In genomic region chr12:32106517-32107366, GRCh38 we compare ENCODE assay signal across 8 cellular contexts. TPM values are rescaled to one million over a fixed set of nuclear protein-coding genes. Genes with fewer than 3 reads are reported as not detected.
A peak's percentile ranks its signal among the peaks of the same experiment; 100 is the strongest.
DNase-seq lines count a peak whose midpoint lies in the region; ATAC-seq and TF ChIP-seq lines count a peak whose summit lies in the region.

Gene BICD1 (plus strand): TSS chr12:32106847. CDS start chr12:32107332, 485 bp downstream.

- peaks cover 26% of the 10 kb centered on the region for H3K4me1 Mint-ChIP-seq in activated T-helper 2 cell treated with anti-CD3 and anti-CD28 coated beads, Interferon-gamma antibody, Interleukin-2, Interleukin-4, amounts not matched to agents 10 μg/mL and 5 μg/mL and 100 μg/mL, durations not matched to agents 14 hours and 24 hours and 36 hours (ENCODE audit: low read depth)
- H3K4me1 Mint-ChIP-seq in natural killer cell treated with Interleukin-12 subunit alpha and Interleukin-12 subunit beta and Interleukin-15 and Interleukin-18, amount 100 ng/mL, for 72 hours (ENCODE audit: low read depth in 2 of 2), result peaks cover 26 to 30% of the 10 kb centered on the region in 2 donors

- ATAC-seq in GM21619 (IDR thresholded peaks at IDR 0.05; ENCODE audit: unreplicated experiment), result peak; percentile 76
- ATAC-seq in natural killer cell treated with Interleukin-12 subunit alpha and Interleukin-12 subunit beta and Interleukin-15 and Interleukin-18, amount 100 ng/mL, for 72 hours, result peak; percentile 91 to 96
- ATAC-seq in stimulated activated naive CD8-positive, alpha-beta T cell treated with anti-CD3 and anti-CD28 coated beads, Interleukin-15, Interleukin-2, amounts not matched to agents 100 U/mL and 50 U/mL, for 24 hours, result peak; percentile 92

- no peak for TF ChIP-seq CTCF in fibroblast of mammary gland (conservative IDR thresholded peaks at IDR 0.05; ENCODE audit: control insufficient read depth, insufficient read depth, low read depth, low read length)

- no peaks in the 10 kb centered on the region for H3K36me3 Mint-ChIP-seq in activated T-helper 2 cell treated with anti-CD3 and anti-CD28 coated beads, Interferon-gamma antibody, Interleukin-2, Interleukin-4, amounts not matched to agents 10 μg/mL and 5 μg/mL and 100 μg/mL, durations not matched to agents 14 hours and 24 hours and 36 hours (ENCODE audit: low read depth)
- peaks cover 5% of the 10 kb centered on the region for H3K36me3 Mint-ChIP-seq in natural killer cell treated with Interleukin-12 subunit alpha and Interleukin-12 subunit beta and Interleukin-15 and Interleukin-18, amount 100 ng/mL, for 72 hours

- peak within 1 kb of the TSS; percentile 81 for H3K27ac Mint-ChIP-seq in activated T-helper 2 cell treated with anti-CD3 and anti-CD28 coated beads, Interferon-gamma antibody, Interleukin-2, Interleukin-4, amounts not matched to agents 10 μg/mL and 5 μg/mL and 100 μg/mL, durations not matched to agents 14 hours and 24 hours and 36 hours
- H3K27ac Mint-ChIP-seq in natural killer cell treated with Interleukin-12 subunit alpha and Interleukin-12 subunit beta and Interleukin-15 and Interleukin-18, amount 100 ng/mL, for 72 hours, result peak within 1 kb of the TSS; percentile 76 to 89

- DNase-seq in DMS79 treated with DMSO at 0.1 percent for 48 hours (lab: John Stamatoyannopoulos, UW) (peak; percentile 78), KBM-7 (peak; percentile 87), RPMI8226 (peak; percentile 90), fibroblast of mammary gland (ENCODE audit: low read depth) (peak; percentile 78)
- DNase-seq in activated T-helper 2 cell treated with anti-CD3 and anti-CD28 coated beads, Interferon-gamma antibody, Interleukin-2, Interleukin-4, amounts not matched to agents 10 μg/mL and 5 μg/mL and 100 μg/mL, durations not matched to agents 14 hours and 24 hours and 36 hours (ENCODE audit: low spot score), result peak; percentile 65
- DNase-seq in natural killer cell treated with Interleukin-12 subunit alpha and Interleukin-12 subunit beta and Interleukin-15 and Interleukin-18, amount 100 ng/mL, for 72 hours (ENCODE audit: low spot score), result peak; percentile 91
- peak; percentile 83 for DNase-seq in stimulated activated naive CD8-positive, alpha-beta T cell treated with anti-CD3 and anti-CD28 coated beads, Interleukin-15, Interleukin-2, amounts not matched to agents 100 U/mL and 50 U/mL, for 24 hours

- intact Hi-C loops in activated T-helper 2 cell treated with anti-CD3 and anti-CD28 coated beads, Interferon-gamma antibody, Interleukin-2, Interleukin-4, amounts not matched to agents 10 μg/mL and 5 μg/mL and 100 μg/mL, durations not matched to agents 14 hours and 24 hours and 36 hours (cut with micrococcal nuclease), result loop anchor here (1.0 to 2.0 kb wide), 4 partner anchors 14 to 454 kb away; partner anchors contain the start of gene RESF1

- no peaks in the 10 kb centered on the region for H3K9me3 Mint-ChIP-seq in activated T-helper 2 cell treated with anti-CD3 and anti-CD28 coated beads, Interferon-gamma antibody, Interleukin-2, Interleukin-4, amounts not matched to agents 10 μg/mL and 5 μg/mL and 100 μg/mL, durations not matched to agents 14 hours and 24 hours and 36 hours
- H3K9me3 Mint-ChIP-seq in natural killer cell treated with Interleukin-12 subunit alpha and Interleukin-12 subunit beta and Interleukin-15 and Interleukin-18, amount 100 ng/mL, for 72 hours, result no peaks in the 10 kb centered on the region

- peaks cover 16% of the 10 kb centered on the region for H3K27me3 Mint-ChIP-seq in activated T-helper 2 cell treated with anti-CD3 and anti-CD28 coated beads, Interferon-gamma antibody, Interleukin-2, Interleukin-4, amounts not matched to agents 10 μg/mL and 5 μg/mL and 100 μg/mL, durations not matched to agents 14 hours and 24 hours and 36 hours (ENCODE audit: low read depth)
- peaks cover 0 to 4% of the 10 kb centered on the region in 2 donors for H3K27me3 Mint-ChIP-seq in natural killer cell treated with Interleukin-12 subunit alpha and Interleukin-12 subunit beta and Interleukin-15 and Interleukin-18, amount 100 ng/mL, for 72 hours

- peak within 1 kb of the TSS; percentile 91 for H3K4me3 Mint-ChIP-seq in activated T-helper 2 cell treated with anti-CD3 and anti-CD28 coated beads, Interferon-gamma antibody, Interleukin-2, Interleukin-4, amounts not matched to agents 10 μg/mL and 5 μg/mL and 100 μg/mL, durations not matched to agents 14 hours and 24 hours and 36 hours (ENCODE audit: low read depth)
- peak within 1 kb of the TSS; percentile 91 for H3K4me3 Mint-ChIP-seq in natural killer cell treated with Interleukin-12 subunit alpha and Interleukin-12 subunit beta and Interleukin-15 and Interleukin-18, amount 100 ng/mL, for 72 hours

- peak within 1 kb of the TSS; percentile 95 for H3K4me3 ChIP-seq in fibroblast of mammary gland (ENCODE audit: control insufficient read depth, low read depth, low read length)

- in situ Hi-C loops in KBM-7 (cut with MboI; ENCODE audit: low pct_unique_long_range_greater_than_20kb, low sequenced_read_pairs), result no loop called here

RNA-seq across cellular contexts. Expression of gene BICD1, which starts in this region (rescaled TPM):
- total RNA-seq in activated T-helper 2 cell treated with anti-CD3 and anti-CD28 coated beads, Interferon-gamma antibody, Interleukin-2, Interleukin-4, amounts not matched to agents 10 μg/mL and 5 μg/mL and 100 μg/mL, durations not matched to agents 14 hours and 24 hours and 36 hours, result 8.0 and 8.8 TPM in 2 replicates
- 10 to 100 TPM; 16.6 to 34.4 TPM for total RNA-seq in natural killer cell treated with Interleukin-12 subunit alpha and Interleukin-12 subunit beta and Interleukin-15 and Interleukin-18, amount 100 ng/mL, for 72 hours

Comparison
In these comparisons a context has a peak if more than half of its experiments do, and no peak if none do; other contexts are left out.
1. Peak in every context shown above with its lines: DNase-seq, ATAC-seq and H3K4me3 ChIP-seq.